In the genomic region with DNA sequence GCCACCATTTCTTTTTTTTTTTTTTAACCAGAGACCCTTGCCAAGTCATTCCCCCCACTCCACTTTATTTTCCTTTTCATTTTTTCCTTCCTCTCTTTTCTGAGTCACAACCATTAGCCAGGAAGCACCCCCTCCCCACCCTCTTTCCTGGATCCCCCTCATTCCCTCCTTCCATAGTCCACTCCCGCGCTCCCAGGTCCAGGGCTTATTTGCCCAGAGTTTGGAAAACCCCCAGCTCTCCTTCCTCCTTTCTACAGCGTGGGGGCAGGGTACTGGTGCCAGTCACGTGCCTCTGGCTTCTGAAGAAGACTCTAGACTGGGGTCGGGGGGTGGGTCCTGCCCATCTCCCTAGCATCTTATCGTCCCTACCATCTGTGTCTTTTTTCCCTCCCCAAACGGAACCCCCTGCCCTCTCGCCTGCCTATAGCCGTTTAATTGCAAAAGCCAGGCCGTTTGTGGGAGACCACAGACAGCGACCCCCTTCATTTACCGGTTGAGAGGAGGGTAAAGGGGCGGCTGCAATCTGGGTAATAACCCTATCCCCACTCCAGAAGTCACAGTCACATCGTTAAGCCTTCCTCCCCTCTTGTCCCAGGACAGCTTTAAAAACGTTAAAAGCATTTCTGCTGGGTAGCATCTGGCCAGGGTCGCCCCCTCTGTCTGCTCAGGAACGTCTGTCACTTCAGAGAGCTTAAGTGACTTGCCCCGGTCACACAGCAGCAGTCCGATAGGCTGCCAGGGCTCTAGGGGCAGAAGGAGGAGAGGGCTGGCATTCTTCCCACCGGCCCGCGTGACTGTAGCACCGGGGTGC, we compare ENCODE assay signal across 8 cellular contexts. TPM values are rescaled to one million over a fixed set of nuclear protein-coding genes. Genes with fewer than 3 reads are reported as not detected.
DNase-seq lines count a peak whose midpoint lies in the region; ATAC-seq, FAIRE-seq and TF ChIP-seq lines count a peak whose summit lies in the region.

No MANE protein-coding gene starts in this region.

- TF ChIP-seq CTCF in ascending aorta (IDR thresholded peaks at IDR 0.05) (no peak), kidney (IDR thresholded peaks at IDR 0.05; ENCODE audit: borderline replicate concordance, extremely low read depth, insufficient read depth) (no peak)

- no peak for ATAC-seq in GM21825 (IDR thresholded peaks at IDR 0.05; ENCODE audit: unreplicated experiment)

- H3K36me3 ChIP-seq in ascending aorta (peaks cover 26 to 29% of the 10 kb centered on the region in 2 donors), kidney (ENCODE audit: control insufficient read depth in 1 of 2, insufficient read depth in 2 of 2, low read length in 2 of 2) (peaks cover 11 to 25% of the 10 kb centered on the region in 2 donors), stomach smooth muscle (ENCODE audit: control insufficient read depth in 2 of 2, insufficient read depth in 2 of 2, low read length in 2 of 2) (peaks cover 21 to 25% of the 10 kb centered on the region in 2 donors)

- H3K4me1 ChIP-seq in ascending aorta: peaks cover 15 to 39% of the 10 kb centered on the region in 2 donors
- peaks cover 30 to 33% of the 10 kb centered on the region in 2 donors for H3K4me1 ChIP-seq in kidney (ENCODE audit: control insufficient read depth in 1 of 2, insufficient read depth in 1 of 2, low read depth in 1 of 2, low read length in 2 of 2)
- peaks cover 49% of the 10 kb centered on the region for H3K4me1 ChIP-seq in stomach smooth muscle (ENCODE audit: control insufficient read depth, insufficient read depth, low read length)

- FAIRE-seq in H54 (lab: Jason Lieb, UNC) (no peak), kidney (lab: Jason Lieb, UNC) (no peak)

- H3K9me3 ChIP-seq in ascending aorta (no peaks in the 10 kb centered on the region), kidney (ENCODE audit: control insufficient read depth in 1 of 2, low read length in 2 of 2) (no peaks in the 10 kb centered on the region), stomach smooth muscle (ENCODE audit: control insufficient read depth in 2 of 2, low read length in 2 of 2) (no peaks in the 10 kb centered on the region)

- H3K4me3 ChIP-seq in ascending aorta: peak overlapping the region; percentile 92 to 98
- H3K4me3 ChIP-seq in kidney (ENCODE audit: low read length in 2 of 2): peak overlapping the region; percentile 65 to 91
- peak overlapping the region; percentile 64 to 81 for H3K4me3 ChIP-seq in stomach smooth muscle (ENCODE audit: low read length in 2 of 2)

- DNase-seq in COLO668 (lab: John Stamatoyannopoulos, UW; ENCODE audit: unreplicated experiment) (peak; percentile 74), H54 (ENCODE audit: insufficient read length, low spot score) (peak; percentile 66), NCI-H69 (lab: John Stamatoyannopoulos, UW) (peak; percentile 96), ascending aorta (ENCODE audit: low spot score in 2 of 2) (no peak), kidney (peak; percentile 74), NCI-H1048 (lab: John Stamatoyannopoulos, UW) (no peak)

- H3K9ac ChIP-seq in kidney (ENCODE audit: low read length in 2 of 2) (peak overlapping the region; percentile 31 to 71), stomach smooth muscle (ENCODE audit: low read length in 2 of 2) (peak overlapping the region; percentile 57 to 62)

- TF ChIP-seq POLR2A in H54 (IDR thresholded peaks at IDR 0.05; ENCODE audit: low read depth, low read length): no peak

- intact Hi-C loops in ascending aorta (cut with DNase I) (loop anchor here (5.0 to 10.0 kb wide), 2 partner anchors 45 to 1067 kb away; a partner anchor contains a TSS), kidney (cut with DNase I) (no loop called here)

- H3K27ac ChIP-seq in ascending aorta (peak overlapping the region; percentile 15 to 28), kidney (ENCODE audit: low read depth in 2 of 2, low read length in 2 of 2) (peak overlapping the region in 1 of 2 donors; percentile 81), stomach smooth muscle (ENCODE audit: low read length) (no peak overlapping the region)

- no peaks in the 10 kb centered on the region for H3K27me3 ChIP-seq in ascending aorta
- H3K27me3 ChIP-seq in stomach smooth muscle (ENCODE audit: control insufficient read depth in 1 of 2, insufficient read depth in 2 of 2, low read length in 2 of 2): no peaks in the 10 kb centered on the region

RNA-seq across cellular contexts. Expression of a gene that starts 1.0 kb away (rescaled TPM):
- total RNA-seq in ascending aorta: 297 TPM
- 1,087 TPM for total RNA-seq in kidney
- polyA plus RNA-seq in kidney (ENCODE audit: insufficient read depth, low read depth, low replicate concordance): 1,037 TPM

RNA-seq across cellular contexts. Expression of a gene that starts 3.9 kb away (rescaled TPM):
- total RNA-seq in ascending aorta: 21.3 TPM
- 48.0 TPM for total RNA-seq in kidney
- 58.2 TPM for polyA plus RNA-seq in kidney (ENCODE audit: insufficient read depth, low read depth, low replicate concordance)

RNA-seq across cellular contexts. Expression of a gene that starts 8.2 kb away (rescaled TPM):
- total RNA-seq in ascending aorta (146 TPM), kidney (79.2 TPM)
- polyA plus RNA-seq in kidney (ENCODE audit: insufficient read depth, low read depth, low replicate concordance): 105 TPM

RNA-seq across cellular contexts. Expression of a gene that starts 18.4 kb away (rescaled TPM):
- total RNA-seq in ascending aorta: not detected
- total RNA-seq in kidney: not detected
- not detected for polyA plus RNA-seq in kidney (ENCODE audit: insufficient read depth, low read depth, low replicate concordance)

RNA-seq across cellular contexts. Expression of a gene that starts 19.6 kb away (rescaled TPM):
- total RNA-seq in ascending aorta (42.7 TPM), kidney (18.4 TPM)
- polyA plus RNA-seq in kidney (ENCODE audit: insufficient read depth, low read depth, low replicate concordance): 71.3 TPM

Comparison
In these comparisons a context has a peak if more than half of its experiments do, and no peak if none do; other contexts are left out.
1. DNase-seq: peak in COLO668 (single experiment), H54 (single experiment), NCI-H69 (single experiment) and kidney (single experiment); none in ascending aorta (0 of 2) and NCI-H1048 (single experiment).
2. Peak in every context shown above with its lines, with median percentiles within 50 percentile points of each other: H3K4me3 ChIP-seq.